1 cellular context compared by ENCODE assay signal in genomic region chr19:17947815-17948473, GRCh38.
A peak's percentile ranks its signal among the peaks of the same experiment; 100 is the strongest.
TF ChIP-seq lines count a peak whose summit lies in the region.

No MANE protein-coding gene starts in this region.

TF ChIP-seq in K562, 482 proteins besides CTCF, POLR2A, EP300 and RAD21 (continued from another document):
- TF ChIP-seq, protein P1, sequence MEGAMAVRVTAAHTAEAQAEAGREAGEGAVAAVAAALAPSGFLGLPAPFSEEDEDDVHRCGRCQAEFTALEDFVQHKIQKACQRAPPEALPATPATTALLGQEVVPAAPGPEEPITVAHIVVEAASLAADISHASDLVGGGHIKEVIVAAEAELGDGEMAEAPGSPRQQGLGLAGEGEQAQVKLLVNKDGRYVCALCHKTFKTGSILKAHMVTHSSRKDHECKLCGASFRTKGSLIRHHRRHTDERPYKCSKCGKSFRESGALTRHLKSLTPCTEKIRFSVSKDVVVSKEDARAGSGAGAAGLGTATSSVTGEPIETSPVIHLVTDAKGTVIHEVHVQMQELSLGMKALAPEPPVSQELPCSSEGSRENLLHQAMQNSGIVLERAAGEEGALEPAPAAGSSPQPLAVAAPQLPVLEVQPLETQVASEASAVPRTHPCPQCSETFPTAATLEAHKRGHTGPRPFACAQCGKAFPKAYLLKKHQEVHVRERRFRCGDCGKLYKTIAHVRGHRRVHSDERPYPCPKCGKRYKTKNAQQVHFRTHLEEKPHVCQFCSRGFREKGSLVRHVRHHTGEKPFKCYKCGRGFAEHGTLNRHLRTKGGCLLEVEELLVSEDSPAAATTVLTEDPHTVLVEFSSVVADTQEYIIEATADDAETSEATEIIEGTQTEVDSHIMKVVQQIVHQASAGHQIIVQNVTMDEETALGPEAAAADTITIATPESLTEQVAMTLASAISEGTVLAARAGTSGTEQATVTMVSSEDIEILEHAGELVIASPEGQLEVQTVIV (CRISPR knock-in tag; IDR thresholded peaks at IDR 0.05; ENCODE audit: borderline replicate concordance) = no peak
- no peak for TF ChIP-seq TSC22D4 (tag; IDR thresholded peaks at IDR 0.05)
- TF ChIP-seq FOS (IDR thresholded peaks at IDR 0.05; ENCODE audit: extremely low read depth, insufficient read length) = no peak
- TF ChIP-seq, protein P2, sequence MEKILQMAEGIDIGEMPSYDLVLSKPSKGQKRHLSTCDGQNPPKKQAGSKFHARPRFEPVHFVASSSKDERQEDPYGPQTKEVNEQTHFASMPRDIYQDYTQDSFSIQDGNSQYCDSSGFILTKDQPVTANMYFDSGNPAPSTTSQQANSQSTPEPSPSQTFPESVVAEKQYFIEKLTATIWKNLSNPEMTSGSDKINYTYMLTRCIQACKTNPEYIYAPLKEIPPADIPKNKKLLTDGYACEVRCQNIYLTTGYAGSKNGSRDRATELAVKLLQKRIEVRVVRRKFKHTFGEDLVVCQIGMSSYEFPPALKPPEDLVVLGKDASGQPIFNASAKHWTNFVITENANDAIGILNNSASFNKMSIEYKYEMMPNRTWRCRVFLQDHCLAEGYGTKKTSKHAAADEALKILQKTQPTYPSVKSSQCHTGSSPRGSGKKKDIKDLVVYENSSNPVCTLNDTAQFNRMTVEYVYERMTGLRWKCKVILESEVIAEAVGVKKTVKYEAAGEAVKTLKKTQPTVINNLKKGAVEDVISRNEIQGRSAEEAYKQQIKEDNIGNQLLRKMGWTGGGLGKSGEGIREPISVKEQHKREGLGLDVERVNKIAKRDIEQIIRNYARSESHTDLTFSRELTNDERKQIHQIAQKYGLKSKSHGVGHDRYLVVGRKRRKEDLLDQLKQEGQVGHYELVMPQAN (IDR thresholded peaks at IDR 0.05; ENCODE audit: borderline replicate concordance) = no peak
- peak; percentile 36; the same call in 1 of the 2 replicates for TF ChIP-seq TEAD4 (IDR thresholded peaks at IDR 0.05; ENCODE audit: low read length)
- TF ChIP-seq TEAD4 (CRISPR knock-in tag; IDR thresholded peaks at IDR 0.05; ENCODE audit: borderline replicate concordance) = no peak
- TF ChIP-seq SOX6 (IDR thresholded peaks at IDR 0.05) = no peak
- TF ChIP-seq, protein P3, sequence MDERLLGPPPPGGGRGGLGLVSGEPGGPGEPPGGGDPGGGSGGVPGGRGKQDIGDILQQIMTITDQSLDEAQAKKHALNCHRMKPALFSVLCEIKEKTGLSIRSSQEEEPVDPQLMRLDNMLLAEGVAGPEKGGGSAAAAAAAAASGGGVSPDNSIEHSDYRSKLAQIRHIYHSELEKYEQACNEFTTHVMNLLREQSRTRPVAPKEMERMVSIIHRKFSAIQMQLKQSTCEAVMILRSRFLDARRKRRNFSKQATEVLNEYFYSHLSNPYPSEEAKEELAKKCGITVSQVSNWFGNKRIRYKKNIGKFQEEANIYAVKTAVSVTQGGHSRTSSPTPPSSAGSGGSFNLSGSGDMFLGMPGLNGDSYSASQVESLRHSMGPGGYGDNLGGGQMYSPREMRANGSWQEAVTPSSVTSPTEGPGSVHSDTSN (CRISPR knock-in tag; IDR thresholded peaks at IDR 0.05; ENCODE audit: low read depth) = no peak
- TF ChIP-seq, protein P3 (tag; conservative IDR thresholded peaks at IDR 0.05; ENCODE audit: low read depth) = no peak
- TF ChIP-seq XRCC5 (IDR thresholded peaks at IDR 0.05; ENCODE audit: low read depth, low read length) = no peak
- TF ChIP-seq FIP1L1 (IDR thresholded peaks at IDR 0.05; ENCODE audit: low read depth, low read length, poor library complexity, severe bottlenecking) = peak; percentile 5
- TF ChIP-seq, protein P4, sequence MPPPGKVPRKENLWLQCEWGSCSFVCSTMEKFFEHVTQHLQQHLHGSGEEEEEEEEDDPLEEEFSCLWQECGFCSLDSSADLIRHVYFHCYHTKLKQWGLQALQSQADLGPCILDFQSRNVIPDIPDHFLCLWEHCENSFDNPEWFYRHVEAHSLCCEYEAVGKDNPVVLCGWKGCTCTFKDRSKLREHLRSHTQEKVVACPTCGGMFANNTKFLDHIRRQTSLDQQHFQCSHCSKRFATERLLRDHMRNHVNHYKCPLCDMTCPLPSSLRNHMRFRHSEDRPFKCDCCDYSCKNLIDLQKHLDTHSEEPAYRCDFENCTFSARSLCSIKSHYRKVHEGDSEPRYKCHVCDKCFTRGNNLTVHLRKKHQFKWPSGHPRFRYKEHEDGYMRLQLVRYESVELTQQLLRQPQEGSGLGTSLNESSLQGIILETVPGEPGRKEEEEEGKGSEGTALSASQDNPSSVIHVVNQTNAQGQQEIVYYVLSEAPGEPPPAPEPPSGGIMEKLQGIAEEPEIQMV (tag; conservative IDR thresholded peaks at IDR 0.05; ENCODE audit: low read depth) = no peak
- TF ChIP-seq YY1 (IDR thresholded peaks at IDR 0.05; ENCODE audit: borderline replicate concordance in 1 of 3, control insufficient read depth in 1 of 3, extremely low read depth in 1 of 3, insufficient read depth in 3 of 3, insufficient read length in 1 of 3, insufficient replicate concordance in 2 of 3, low read depth in 1 of 3, low read length in 2 of 3) = peak in 2 of 3 experiments; percentile 40 to 62
- TF ChIP-seq KLF16 (IDR thresholded peaks at IDR 0.05) = peak; percentile 52
- no peak for TF ChIP-seq ESRRB (CRISPR knock-in tag; IDR thresholded peaks at IDR 0.05; ENCODE audit: borderline replicate concordance)
- TF ChIP-seq DLX4 (CRISPR knock-in tag; IDR thresholded peaks at IDR 0.05) = no peak
- peak; percentile 99 for TF ChIP-seq VEZF1 (CRISPR knock-in tag; IDR thresholded peaks at IDR 0.05)
- TF ChIP-seq NCOA4 (IDR thresholded peaks at IDR 0.05; ENCODE audit: partially characterized antibody) = no peak
- TF ChIP-seq TRIM24 (IDR thresholded peaks at IDR 0.05) = no peak
- no peak for TF ChIP-seq KHSRP (IDR thresholded peaks at IDR 0.05)
- TF ChIP-seq SETDB1 (IDR thresholded peaks at IDR 0.05; ENCODE audit: low read length) = no peak
- no peak for TF ChIP-seq PRMT5 (CRISPR knock-in tag; IDR thresholded peaks at IDR 0.05)
- TF ChIP-seq, protein P5, sequence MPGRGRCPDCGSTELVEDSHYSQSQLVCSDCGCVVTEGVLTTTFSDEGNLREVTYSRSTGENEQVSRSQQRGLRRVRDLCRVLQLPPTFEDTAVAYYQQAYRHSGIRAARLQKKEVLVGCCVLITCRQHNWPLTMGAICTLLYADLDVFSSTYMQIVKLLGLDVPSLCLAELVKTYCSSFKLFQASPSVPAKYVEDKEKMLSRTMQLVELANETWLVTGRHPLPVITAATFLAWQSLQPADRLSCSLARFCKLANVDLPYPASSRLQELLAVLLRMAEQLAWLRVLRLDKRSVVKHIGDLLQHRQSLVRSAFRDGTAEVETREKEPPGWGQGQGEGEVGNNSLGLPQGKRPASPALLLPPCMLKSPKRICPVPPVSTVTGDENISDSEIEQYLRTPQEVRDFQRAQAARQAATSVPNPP (IDR thresholded peaks at IDR 0.05; ENCODE audit: borderline replicate concordance, insufficient read depth, insufficient read length) = no peak
- TF ChIP-seq ZNF644 (tag; IDR thresholded peaks at IDR 0.05; ENCODE audit: low read depth) = no peak
- TF ChIP-seq SPI1 (IDR thresholded peaks at IDR 0.05; ENCODE audit: borderline replicate concordance, low read depth, low read length) = peak; percentile 5; the same call in 1 of the 2 replicates
- TF ChIP-seq PCBP1 (IDR thresholded peaks at IDR 0.05; ENCODE audit: low read depth, low read length, poor library complexity, severe bottlenecking) = peak; percentile 92
- TF ChIP-seq ZNF280B (CRISPR knock-in tag; IDR thresholded peaks at IDR 0.05) = no peak
- peak; percentile 67 for TF ChIP-seq CCNT2 (IDR thresholded peaks at IDR 0.05; ENCODE audit: borderline replicate concordance, extremely low read depth, insufficient read length, low read depth, low read length)
- no peak for TF ChIP-seq ZNF444 (CRISPR knock-in tag; IDR thresholded peaks at IDR 0.05)
